8 cellular contexts compared by ENCODE assay signal in genomic region chr5:80959768-80960442, GRCh38. TPM values are rescaled to one million over a fixed set of nuclear protein-coding genes. Genes with fewer than 3 reads are reported as not detected.
A peak's percentile ranks its signal among the peaks of the same experiment; 100 is the strongest.
DNase-seq lines count a peak whose midpoint lies in the region; ATAC-seq lines count a peak whose summit lies in the region.

Gene RASGRF2, plus strand, starts transcription at chr5:80960363. Its CDS starts 376 bp downstream, at chr5:80960739.

- intact Hi-C loops in left cardiac atrium (cut with DNase I) = no loop called here
- intact Hi-C loops in posterior cingulate gyrus (cut with DNase I) = loop anchor here (10.0 kb wide), 3 partner anchors 125 to 235 kb away; no protein-coding TSS in a partner anchor

- peak within 1 kb of the TSS; percentile 83 for H3K27ac Mint-ChIP-seq in activated naive CD8-positive, alpha-beta T cell treated with anti-CD3 and anti-CD28 coated beads, Interleukin-2, amount 10 ng/mL, durations not matched to agents 7 days and 5 days

- no peaks in the 10 kb centered on the region for H3K27me3 Mint-ChIP-seq in activated naive CD8-positive, alpha-beta T cell treated with anti-CD3 and anti-CD28 coated beads, Interleukin-2, amount 10 ng/mL, durations not matched to agents 7 days and 5 days

- H3K36me3 ChIP-seq in SK-N-MC (ENCODE audit: insufficient read depth, low read length) = no peaks in the 10 kb centered on the region
- no peaks in the 10 kb centered on the region for H3K36me3 ChIP-seq in urinary bladder (ENCODE audit: insufficient read depth)

- peak; percentile 31 for ATAC-seq in activated naive CD8-positive, alpha-beta T cell treated with anti-CD3 and anti-CD28 coated beads, Interleukin-2, amount 10 ng/mL, durations not matched to agents 7 days and 5 days (ENCODE audit: low read depth)
- ATAC-seq in left cardiac atrium (peak; percentile 47 to 56), GM21367 (IDR thresholded peaks at IDR 0.05; ENCODE audit: unreplicated experiment) (no peak)

- WGBS in urinary bladder = 13% methylated on average over 66 of the region's 66 CpGs

- H3K4me3 ChIP-seq in SK-N-MC (peak within 1 kb of the TSS; percentile 58), urinary bladder (ENCODE audit: low read depth, low read length) (peak within 1 kb of the TSS; percentile 66)

- H3K9me3 ChIP-seq in SK-N-MC (ENCODE audit: low read depth, low read length) = no peaks in the 10 kb centered on the region

- peaks cover 51% of the 10 kb centered on the region for H3K4me1 Mint-ChIP-seq in activated naive CD8-positive, alpha-beta T cell treated with anti-CD3 and anti-CD28 coated beads, Interleukin-2, amount 10 ng/mL, durations not matched to agents 7 days and 5 days

- H3K27ac ChIP-seq in SK-N-MC (no peak within 1 kb of the TSS), urinary bladder (ENCODE audit: low read depth) (no peak within 1 kb of the TSS)

- POLR2A ChIA-PET in activated naive CD8-positive, alpha-beta T cell treated with anti-CD3 and anti-CD28 coated beads, Interleukin-2, amount 10 ng/mL, durations not matched to agents 7 days and 5 days (lab: Charles Lee) = interaction anchor here (0.8 to 1.9 kb wide), 4 partner anchors 27 to 204 kb away, joined by 3 to 6 read pairs (median 4); no protein-coding TSS in a partner anchor

- H3K4me1 ChIP-seq in urinary bladder (ENCODE audit: insufficient read depth) = no peaks in the 10 kb centered on the region

- H3K36me3 Mint-ChIP-seq in activated naive CD8-positive, alpha-beta T cell treated with anti-CD3 and anti-CD28 coated beads, Interleukin-2, amount 10 ng/mL, durations not matched to agents 7 days and 5 days = no peaks in the 10 kb centered on the region

- no peak within 1 kb of the TSS for H3K9ac ChIP-seq in SK-N-MC (ENCODE audit: insufficient read length)

- peak within 1 kb of the TSS; percentile 89 for H3K4me3 Mint-ChIP-seq in activated naive CD8-positive, alpha-beta T cell treated with anti-CD3 and anti-CD28 coated beads, Interleukin-2, amount 10 ng/mL, durations not matched to agents 7 days and 5 days

- no peaks in the 10 kb centered on the region for H3K9me3 Mint-ChIP-seq in activated naive CD8-positive, alpha-beta T cell treated with anti-CD3 and anti-CD28 coated beads, Interleukin-2, amount 10 ng/mL, durations not matched to agents 7 days and 5 days

- DNase-seq in DMS 273 (lab: John Stamatoyannopoulos, UW; ENCODE audit: unreplicated experiment) (peak; percentile 85), SK-N-MC (ENCODE audit: low read depth, low spot score) (no peak), left cardiac atrium (peak; percentile 46), posterior cingulate gyrus (peak; percentile 28 to 92 (median 60)), NCI-H1694 treated with DMSO at 0.1 percent for 48 hours (lab: John Stamatoyannopoulos, UW) (no peak)
- peak; percentile 70 for DNase-seq in activated naive CD8-positive, alpha-beta T cell treated with anti-CD3 and anti-CD28 coated beads, Interleukin-2, amount 10 ng/mL, durations not matched to agents 7 days and 5 days

RNA-seq across cellular contexts. Expression of gene RASGRF2, which starts in this region (rescaled TPM):
- total RNA-seq in activated naive CD8-positive, alpha-beta T cell treated with anti-CD3 and anti-CD28 coated beads, Interleukin-2, amount 10 ng/mL, durations not matched to agents 7 days and 5 days = 10 to 100 TPM; 18.8 to 19.3 TPM
- total RNA-seq in left cardiac atrium = 10 to 100 TPM in 1 of 2 donors, 1 to 10 TPM in 1; 9.6 to 12.2 TPM
- total RNA-seq in urinary bladder = 5.0 TPM
- polyA plus RNA-seq in urinary bladder = 3.1 TPM

Comparison
In these comparisons a context has a peak if more than half of its experiments do, and no peak if none do; other contexts are left out.
1. DNase-seq: peak in DMS 273 (single experiment), activated naive CD8-positive, alpha-beta T cell treated with anti-CD3 and anti-CD28 coated beads, Interleukin-2, amount 10 ng/mL, durations not matched to agents 7 days and 5 days (single experiment), left cardiac atrium (single experiment) and posterior cingulate gyrus (10 of 10); none in SK-N-MC (single experiment) and NCI-H1694 treated with DMSO at 0.1 percent for 48 hours (single experiment).